ENCODE assay signal across 16 cellular contexts in the genomic region with DNA sequence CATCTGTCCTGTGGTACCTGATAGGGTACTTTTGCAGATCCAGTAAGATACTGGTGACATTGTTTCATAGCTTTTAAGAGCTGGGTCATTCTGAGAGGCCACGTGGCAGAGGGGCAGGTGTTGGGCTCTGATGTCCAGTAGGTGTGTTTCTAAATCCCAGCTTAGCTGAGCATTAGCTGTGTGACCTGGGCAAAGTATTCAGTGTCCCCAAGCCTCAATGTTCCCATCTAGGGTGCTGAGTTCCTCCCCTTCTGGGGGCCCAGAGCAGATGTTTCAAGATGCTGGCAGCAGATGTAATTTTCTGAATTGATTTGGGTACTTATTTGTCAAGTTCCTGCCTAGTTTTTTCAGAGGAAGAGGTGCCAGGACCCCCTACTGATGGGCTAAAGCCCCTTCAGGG. TPM values are rescaled to one million over a fixed set of nuclear protein-coding genes. Genes with fewer than 3 reads are reported as not detected.
"Had no signal": no experiment of that assay in that cellular context is flagged by ENCODE, and none has a peak within 500 bp of the region (broad histone marks: within the 10 kb centered on the region; RNA-seq: fewer than 3 reads in every experiment).

No MANE protein-coding gene starts in this region.

- H3K27me3 ChIP-seq: ascending aorta, colonic mucosa, heart left ventricle had no signal

- H3K36me3 ChIP-seq: ascending aorta, colonic mucosa, heart left ventricle, left ventricle myocardium inferior, prostate gland had no signal

- H3K4me3 ChIP-seq: ascending aorta, colonic mucosa, heart left ventricle, left ventricle myocardium inferior, prostate gland had no signal

- ATAC-seq: activated T-cell treated with anti-CD3 and anti-CD28 coated beads, Interleukin-2, amount 50 U/mL, for 72 hours; foreskin keratinocyte; heart left ventricle; natural killer cell treated with Interleukin-12 subunit alpha and Interleukin-12 subunit beta and Interleukin-15 and Interleukin-18, amount 100 ng/mL, for 72 hours; sciatic nerve had no signal

- H3K27ac ChIP-seq: ascending aorta, colonic mucosa, foreskin keratinocyte, heart left ventricle, left ventricle myocardium inferior, prostate gland had no signal

- DNase-seq: activated CD4-positive, alpha-beta T cell treated with anti-CD3 and anti-CD28 coated beads, Interleukin-2, amount 50 U/mL, for 4 hours; activated CD4-positive, CD25-positive, alpha-beta regulatory T cell treated with anti-CD3 and anti-CD28 coated beads, Interleukin-2, amount 50 U/mL, for 72 hours; activated naive CD4-positive, alpha-beta T cell; activated T-cell treated with anti-CD3 and anti-CD28 coated beads, Interleukin-2, amount 50 U/mL, for 72 hours; colonic mucosa; foreskin keratinocyte; heart left ventricle; left ventricle myocardium inferior; nucleus accumbens; stimulated activated CD4-positive, alpha-beta T cell treated with anti-CD3 and anti-CD28 coated beads, Interleukin-2, amount 100 ng/mL, for 24 hours; stimulated activated naive CD4-positive, alpha-beta T cell treated with Interleukin-2 at 50 U/mL for 16 hours had no signal

- H3K9me3 ChIP-seq: ascending aorta, colonic mucosa, heart left ventricle, left ventricle myocardium inferior, prostate gland had no signal

- FAIRE-seq: islet of Langerhans had no signal

- H3K4me1 ChIP-seq: foreskin keratinocyte had no signal

RNA-seq across cellular contexts. Expression of a gene that starts 52.9 kb away (rescaled TPM):
- total RNA-seq: ascending aorta had no signal
